In the genomic region with DNA sequence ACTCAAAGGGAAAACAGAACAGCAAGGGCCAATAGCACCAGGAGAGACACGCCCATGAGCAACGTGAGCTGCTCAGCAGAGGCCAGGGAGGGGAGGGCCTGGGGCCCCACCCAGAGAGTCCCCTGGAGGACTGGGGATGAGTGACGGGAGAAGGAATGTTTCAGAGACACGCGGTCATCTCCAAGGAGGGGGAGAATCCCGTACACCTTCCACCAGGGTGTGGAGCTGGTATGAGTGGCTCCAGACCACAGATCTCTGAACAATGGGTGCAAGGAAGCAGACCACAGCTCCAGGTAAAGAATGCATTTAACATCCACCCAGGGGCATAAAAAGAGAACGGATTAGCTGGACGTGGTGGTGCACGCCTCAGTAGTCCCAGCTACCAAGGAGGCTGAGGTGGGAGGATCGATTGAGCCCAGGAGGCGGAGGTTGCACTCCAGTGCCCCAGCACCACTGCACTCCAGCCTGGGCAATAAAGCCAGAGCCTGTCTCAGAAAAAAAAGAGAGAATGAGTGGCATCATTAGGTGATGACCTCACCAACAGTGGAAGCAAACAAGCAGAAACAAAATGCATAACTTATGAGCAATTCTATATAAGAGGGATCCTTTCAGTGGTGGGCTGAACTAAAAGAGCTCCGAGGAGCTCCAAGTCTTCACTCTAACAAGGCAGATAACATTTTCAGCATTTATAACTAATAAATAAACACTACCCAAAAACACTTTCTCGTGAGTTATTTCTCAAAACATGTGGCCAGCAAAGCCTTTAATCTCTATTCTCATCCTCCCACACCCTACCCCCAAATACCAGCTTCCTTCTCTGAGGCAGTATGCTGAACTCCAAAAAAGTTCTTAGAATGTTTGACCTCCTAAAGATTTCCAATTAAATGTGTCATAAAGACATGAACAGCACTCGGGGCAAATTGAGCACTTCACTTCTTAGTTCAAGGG, we compare ENCODE assay signal across 12 cellular contexts. TPM values are rescaled to one million over a fixed set of nuclear protein-coding genes. Genes with fewer than 3 reads are reported as not detected.
A peak's percentile ranks its signal among the peaks of the same experiment; 100 is the strongest.
DNase-seq lines count a peak whose midpoint lies in the region; ATAC-seq, FAIRE-seq and TF ChIP-seq lines count a peak whose summit lies in the region.
"Had no signal": no experiment of that assay in that cellular context is flagged by ENCODE, and none has a peak within 500 bp of the region (broad histone marks: within the 10 kb centered on the region; RNA-seq: fewer than 3 reads in every experiment).

No MANE protein-coding gene starts in this region.

- H3K27me3 Mint-ChIP-seq in activated naive CD8-positive, alpha-beta T cell treated with anti-CD3 and anti-CD28 coated beads for 36 hours, result no peaks in the 10 kb centered on the region
- no peaks in the 10 kb centered on the region for H3K27me3 Mint-ChIP-seq in activated naive CD8-positive, alpha-beta T cell treated with anti-CD3 and anti-CD28 coated beads, Interleukin-2, amount 50 U/mL, for 24 hours
- H3K27me3 Mint-ChIP-seq in astrocyte (ENCODE audit: low read depth, unreplicated experiment), result no peaks in the 10 kb centered on the region
- H3K27me3 Mint-ChIP-seq: central memory CD8-positive, alpha-beta T cell had no signal

- no peak overlapping the region for H3K4me3 Mint-ChIP-seq in activated naive CD8-positive, alpha-beta T cell treated with anti-CD3 and anti-CD28 coated beads for 36 hours
- no peak overlapping the region for H3K4me3 Mint-ChIP-seq in activated naive CD8-positive, alpha-beta T cell treated with anti-CD3 and anti-CD28 coated beads, Interleukin-2, amount 50 U/mL, for 24 hours
- H3K4me3 Mint-ChIP-seq in astrocyte (ENCODE audit: unreplicated experiment), result peak overlapping the region; percentile 7
- H3K4me3 Mint-ChIP-seq: central memory CD8-positive, alpha-beta T cell had no signal

- H2AFZ ChIP-seq in astrocyte (ENCODE audit: low read depth, low read length), result no peak overlapping the region

- no peak for DNase-seq in activated naive CD8-positive, alpha-beta T cell treated with anti-CD3 and anti-CD28 coated beads for 36 hours
- no peak for DNase-seq in activated naive CD8-positive, alpha-beta T cell treated with anti-CD3 and anti-CD28 coated beads, Interleukin-2, amount 50 U/mL, for 24 hours
- DNase-seq in astrocyte (ENCODE audit: low read depth), result peak; percentile 39
- no peak for DNase-seq in upper lobe of right lung
- DNase-seq in inferior parietal cortex (ENCODE audit: extremely low spot score), result no peak
- no peak for DNase-seq in hypothalamus (lab: John Stamatoyannopoulos, UW)
- DNase-seq: AML-193 had no signal

- H3K4me2 ChIP-seq in astrocyte (ENCODE audit: low read length), result peak overlapping the region; percentile 62

- H3K36me3 ChIP-seq in astrocyte (ENCODE audit: insufficient read depth, low read length) (peaks cover 3% of the 10 kb centered on the region), upper lobe of right lung (peaks cover 8% of the 10 kb centered on the region)
- H3K36me3 ChIP-seq: prostate gland had no signal

- H3K27me3 ChIP-seq in astrocyte (ENCODE audit: insufficient read depth, low read length) (no peaks in the 10 kb centered on the region), layer of hippocampus (ENCODE audit: control insufficient read depth, insufficient read depth, low read length) (no peaks in the 10 kb centered on the region), upper lobe of right lung (no peaks in the 10 kb centered on the region)

- no peak for TF ChIP-seq CTCF in astrocyte (IDR thresholded peaks at IDR 0.05; ENCODE audit: insufficient read depth, low read depth, low read length)
- no peak for TF ChIP-seq CTCF in upper lobe of right lung (IDR thresholded peaks at IDR 0.05)

- peak overlapping the region; percentile 24 for H3K27ac ChIP-seq in astrocyte (ENCODE audit: low read depth, low read length)
- H3K27ac ChIP-seq in layer of hippocampus (ENCODE audit: low read depth, low read length), result peak overlapping the region; percentile 89
- no peak overlapping the region for H3K27ac ChIP-seq in upper lobe of right lung
- H3K27ac ChIP-seq: prostate gland had no signal

- peaks cover 68% of the 10 kb centered on the region for H3K4me1 Mint-ChIP-seq in activated naive CD8-positive, alpha-beta T cell treated with anti-CD3 and anti-CD28 coated beads for 36 hours
- peaks cover 73% of the 10 kb centered on the region for H3K4me1 Mint-ChIP-seq in activated naive CD8-positive, alpha-beta T cell treated with anti-CD3 and anti-CD28 coated beads, Interleukin-2, amount 50 U/mL, for 24 hours
- peaks cover 54% of the 10 kb centered on the region for H3K4me1 Mint-ChIP-seq in astrocyte (ENCODE audit: low read depth, unreplicated experiment)

- peaks cover 96% of the 10 kb centered on the region for H4K20me1 ChIP-seq in astrocyte (ENCODE audit: insufficient read depth, low read length)

- peak overlapping the region; percentile 5 for H3K27ac Mint-ChIP-seq in activated naive CD8-positive, alpha-beta T cell treated with anti-CD3 and anti-CD28 coated beads for 36 hours
- no peak overlapping the region for H3K27ac Mint-ChIP-seq in activated naive CD8-positive, alpha-beta T cell treated with anti-CD3 and anti-CD28 coated beads, Interleukin-2, amount 50 U/mL, for 24 hours
- H3K27ac Mint-ChIP-seq in astrocyte (ENCODE audit: unreplicated experiment), result peak overlapping the region; percentile 83

- H3K9me3 ChIP-seq in astrocyte (ENCODE audit: insufficient read depth, low read depth, low read length) (no peaks in the 10 kb centered on the region), upper lobe of right lung (no peaks in the 10 kb centered on the region)
- H3K9me3 ChIP-seq: prostate gland had no signal

- intact Hi-C loops in upper lobe of right lung (cut with DNase I), result loop anchor here (10.0 kb wide), 1 partner anchor 56 kb away; no protein-coding TSS in a partner anchor

- peaks cover 2% of the 10 kb centered on the region for H3K36me3 Mint-ChIP-seq in activated naive CD8-positive, alpha-beta T cell treated with anti-CD3 and anti-CD28 coated beads for 36 hours
- no peaks in the 10 kb centered on the region for H3K36me3 Mint-ChIP-seq in activated naive CD8-positive, alpha-beta T cell treated with anti-CD3 and anti-CD28 coated beads, Interleukin-2, amount 50 U/mL, for 24 hours (ENCODE audit: low read depth)
- H3K36me3 Mint-ChIP-seq in astrocyte (ENCODE audit: low read depth, unreplicated experiment), result no peaks in the 10 kb centered on the region

- H3K4me3 ChIP-seq in astrocyte (ENCODE audit: insufficient read depth, low read depth, low read length), result no peak overlapping the region
- no peak overlapping the region for H3K4me3 ChIP-seq in upper lobe of right lung
- H3K4me3 ChIP-seq: prostate gland had no signal

- H3K4me1 ChIP-seq in astrocyte (ENCODE audit: insufficient read depth, low read length), result peaks cover 58% of the 10 kb centered on the region
- H3K4me1 ChIP-seq in upper lobe of right lung, result peaks cover 87% of the 10 kb centered on the region

- no peak for FAIRE-seq in astrocyte (lab: Jason Lieb, UNC)
- FAIRE-seq: HTR-8/SVneo had no signal

- no peaks in the 10 kb centered on the region for H3K9me3 Mint-ChIP-seq in activated naive CD8-positive, alpha-beta T cell treated with anti-CD3 and anti-CD28 coated beads for 36 hours
- no peaks in the 10 kb centered on the region for H3K9me3 Mint-ChIP-seq in activated naive CD8-positive, alpha-beta T cell treated with anti-CD3 and anti-CD28 coated beads, Interleukin-2, amount 50 U/mL, for 24 hours
- H3K9me3 Mint-ChIP-seq in astrocyte (ENCODE audit: unreplicated experiment), result no peaks in the 10 kb centered on the region
- H3K9me3 Mint-ChIP-seq: central memory CD8-positive, alpha-beta T cell had no signal

- H3K79me2 ChIP-seq in astrocyte (ENCODE audit: insufficient read depth, low read length), result peaks cover 95% of the 10 kb centered on the region

- ATAC-seq in activated naive CD8-positive, alpha-beta T cell treated with anti-CD3 and anti-CD28 coated beads, Interleukin-2, amount 50 U/mL, for 24 hours, result no peak
- ATAC-seq in upper lobe of right lung (peak; percentile 21), GM21447 (IDR thresholded peaks at IDR 0.05; ENCODE audit: unreplicated experiment) (no peak)

- H3K9ac ChIP-seq in astrocyte (ENCODE audit: low read length), result peak overlapping the region; percentile 1

RNA-seq across cellular contexts. Expression of a gene that starts 12.5 kb away (rescaled TPM):
- total RNA-seq in activated naive CD8-positive, alpha-beta T cell treated with anti-CD3 and anti-CD28 coated beads for 36 hours, result 10 to 100 TPM; 93.1 to 97.0 TPM
- total RNA-seq in astrocyte, result 1,120 and 1,191 TPM in 2 replicates
- 1,464 TPM for total RNA-seq in upper lobe of right lung

Comparison
In these comparisons a context has a peak if more than half of its experiments do, and no peak if none do; other contexts are left out.
1. RNA of a gene that starts 12.5 kb away (total RNA-seq): 1,464 TPM in upper lobe of right lung (single experiment) and 1,120 to 1,191 TPM in astrocyte; 93.1 to 97.0 TPM in activated naive CD8-positive, alpha-beta T cell treated with anti-CD3 and anti-CD28 coated beads for 36 hours; every median in the first group is over 10 times any median in the second.